In the genomic region with DNA sequence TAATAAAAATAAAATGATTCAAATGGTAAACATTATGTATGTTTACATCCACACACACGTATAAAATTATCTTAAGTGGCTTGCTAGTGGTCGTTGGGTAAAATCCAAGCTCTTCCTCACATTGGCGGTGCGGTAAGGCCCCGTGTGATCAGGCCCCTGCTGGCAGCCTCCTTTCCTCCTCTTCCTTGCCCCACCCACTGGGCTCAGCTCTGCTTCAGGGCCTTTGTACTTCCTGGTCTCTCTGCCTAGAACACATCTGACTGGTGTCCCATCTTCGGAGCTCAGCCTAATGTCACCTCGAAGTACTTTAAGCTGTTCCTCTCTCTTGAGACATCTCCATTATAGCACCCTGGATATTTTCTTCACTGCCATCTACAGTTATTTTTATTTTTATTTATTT, we compare ENCODE assay signal across 23 cellular contexts.
"Had no signal": no experiment of that assay in that cellular context is flagged by ENCODE, and none has a peak within 500 bp of the region (broad histone marks: within the 10 kb centered on the region; RNA-seq: fewer than 3 reads in every experiment).

No MANE protein-coding gene starts in this region.

- H3K27me3 Mint-ChIP-seq: activated naive CD8-positive, alpha-beta T cell treated with anti-CD3 and anti-CD28 coated beads, Interleukin-2, amount 10 ng/mL, durations not matched to agents 7 days and 5 days had no signal

- H3K9me3 Mint-ChIP-seq: activated naive CD8-positive, alpha-beta T cell treated with anti-CD3 and anti-CD28 coated beads, Interleukin-2, amount 10 ng/mL, durations not matched to agents 7 days and 5 days; activated T-cell treated with anti-CD3 and anti-CD28 coated beads, Interleukin-2, amount 50 U/mL, for 72 hours had no signal

- H3K36me3 Mint-ChIP-seq: activated naive CD8-positive, alpha-beta T cell treated with anti-CD3 and anti-CD28 coated beads, Interleukin-2, amount 10 ng/mL, durations not matched to agents 7 days and 5 days had no signal

- H3K9me3 ChIP-seq: tibial artery, uterus had no signal

- H3K27me3 ChIP-seq: tibial artery, uterus had no signal

- H3K27ac ChIP-seq: epithelial cell of prostate, tibial artery, uterus, WERI-Rb-1 had no signal

- H3K4me3 Mint-ChIP-seq: activated naive CD8-positive, alpha-beta T cell treated with anti-CD3 and anti-CD28 coated beads, Interleukin-2, amount 10 ng/mL, durations not matched to agents 7 days and 5 days; activated T-cell treated with anti-CD3 and anti-CD28 coated beads, Interleukin-2, amount 50 U/mL, for 72 hours; endodermal cell had no signal

- H3K4me3 ChIP-seq: lung, tibial artery, uterus had no signal

- H3K36me3 ChIP-seq: tibial artery, uterus, WERI-Rb-1 had no signal

- DNase-seq: activated CD4-positive, alpha-beta T cell treated with anti-CD3 and anti-CD28 coated beads, Interleukin-2, amount 50 U/mL, for 4 hours; activated naive CD4-positive, alpha-beta T cell treated with Interleukin-2 at 50 U/mL for 16 hours; activated naive CD8-positive, alpha-beta T cell treated with anti-CD3 and anti-CD28 coated beads, Interleukin-2, amount 10 ng/mL, durations not matched to agents 7 days and 5 days; activated T-cell treated with anti-CD3 and anti-CD28 coated beads, Interleukin-2, amount 50 U/mL, for 72 hours; amygdala; endodermal cell; foreskin melanocyte; hypothalamus; occipital lobe; retina; stimulated activated CD4-positive, alpha-beta T cell treated with anti-CD3 and anti-CD28 coated beads, Interleukin-12 subunit alpha, Interleukin-12 subunit beta, amount 100 ng/mL, for 4 hours; stimulated activated CD4-positive, alpha-beta T cell treated with anti-CD3 and anti-CD28 coated beads, Interleukin-1b, Interleukin-23, amount 100 ng/mL, for 48 hours; stimulated activated CD8-positive, alpha-beta memory T cell treated with anti-CD3 and anti-CD28 coated beads, Interleukin-4, amount 100 ng/mL, for 48 hours; stimulated activated naive CD8-positive, alpha-beta T cell treated with anti-CD3 and anti-CD28 coated beads, Interleukin-15, Interleukin-2, amounts not matched to agents 100 U/mL and 50 U/mL, for 24 hours; substantia nigra; T-helper 1 cell; T1000; tibial artery; uterus; WERI-Rb-1 had no signal

- ATAC-seq: activated T-cell treated with anti-CD3 and anti-CD28 coated beads, Interleukin-2, amount 50 U/mL, for 72 hours; left lobe of liver; stimulated activated naive CD8-positive, alpha-beta T cell treated with anti-CD3 and anti-CD28 coated beads, Interleukin-15, Interleukin-2, amounts not matched to agents 100 U/mL and 50 U/mL, for 24 hours had no signal

- H3K4me1 ChIP-seq: tibial artery, uterus had no signal

- H3K27ac Mint-ChIP-seq: activated naive CD8-positive, alpha-beta T cell treated with anti-CD3 and anti-CD28 coated beads, Interleukin-2, amount 10 ng/mL, durations not matched to agents 7 days and 5 days; activated T-cell treated with anti-CD3 and anti-CD28 coated beads, Interleukin-2, amount 50 U/mL, for 72 hours; endodermal cell had no signal

- H3K4me1 Mint-ChIP-seq: endodermal cell had no signal
